17 cellular contexts compared by ENCODE assay signal in genomic region chr7:5453566-5454075, GRCh38.
"Had no signal": no experiment of that assay in that cellular context is flagged by ENCODE, and none has a peak within 500 bp of the region (broad histone marks: within the 10 kb centered on the region; RNA-seq: fewer than 3 reads in every experiment).

No MANE protein-coding gene starts in this region.

- H3K4me3 ChIP-seq: dorsolateral prefrontal cortex, lower lobe of right lung, testis, tibial artery, upper lobe of right lung, vagina had no signal

- H3K36me3 ChIP-seq: lower lobe of right lung, tibial artery, upper lobe of right lung, vagina had no signal

- H3K9me3 ChIP-seq: lower lobe of right lung, testis, tibial artery, upper lobe of right lung, vagina had no signal

- H3K9ac ChIP-seq: parathyroid adenoma had no signal

- H2AFZ ChIP-seq: parathyroid adenoma had no signal

- H3K27me3 ChIP-seq: dorsolateral prefrontal cortex, testis, tibial artery, upper lobe of right lung, vagina had no signal

- ATAC-seq: lower lobe of right lung; natural killer cell; stimulated activated effector memory CD8-positive, alpha-beta T cell treated with anti-CD3 and anti-CD28 coated beads, Interleukin-12 subunit alpha, Interleukin-12 subunit beta, amount 100 ng/mL, for 72 hours; stimulated activated naive CD8-positive, alpha-beta T cell treated with anti-CD3 and anti-CD28 coated beads, Interleukin-15, Interleukin-2, amounts not matched to agents 100 U/mL and 50 U/mL, for 24 hours; upper lobe of right lung had no signal

- DNase-seq: dorsolateral prefrontal cortex; effector CD4-positive, alpha-beta T cell; immature natural killer cell; lower lobe of right lung; natural killer cell; stimulated activated CD4-positive, alpha-beta T cell treated with anti-CD3 and anti-CD28 coated beads, Interleukin-2, amount 100 ng/mL, for 24 hours; stimulated activated CD4-positive, alpha-beta T cell treated with anti-CD3 and anti-CD28 coated beads, Interleukin-4, amount 100 ng/mL, for 24 hours; stimulated activated naive CD8-positive, alpha-beta T cell treated with anti-CD3 and anti-CD28 coated beads, Interleukin-15, Interleukin-2, amounts not matched to agents 100 U/mL and 50 U/mL, for 24 hours; testis; upper lobe of right lung had no signal

- H3K4me1 ChIP-seq: upper lobe of right lung had no signal

- H3K27ac ChIP-seq: lower lobe of right lung, parathyroid adenoma, testis, tibial artery, upper lobe of right lung, vagina had no signal

- FAIRE-seq: colon, frontal cortex, keratinocyte had no signal
